8 cellular contexts compared by ENCODE assay signal in the genomic region with DNA sequence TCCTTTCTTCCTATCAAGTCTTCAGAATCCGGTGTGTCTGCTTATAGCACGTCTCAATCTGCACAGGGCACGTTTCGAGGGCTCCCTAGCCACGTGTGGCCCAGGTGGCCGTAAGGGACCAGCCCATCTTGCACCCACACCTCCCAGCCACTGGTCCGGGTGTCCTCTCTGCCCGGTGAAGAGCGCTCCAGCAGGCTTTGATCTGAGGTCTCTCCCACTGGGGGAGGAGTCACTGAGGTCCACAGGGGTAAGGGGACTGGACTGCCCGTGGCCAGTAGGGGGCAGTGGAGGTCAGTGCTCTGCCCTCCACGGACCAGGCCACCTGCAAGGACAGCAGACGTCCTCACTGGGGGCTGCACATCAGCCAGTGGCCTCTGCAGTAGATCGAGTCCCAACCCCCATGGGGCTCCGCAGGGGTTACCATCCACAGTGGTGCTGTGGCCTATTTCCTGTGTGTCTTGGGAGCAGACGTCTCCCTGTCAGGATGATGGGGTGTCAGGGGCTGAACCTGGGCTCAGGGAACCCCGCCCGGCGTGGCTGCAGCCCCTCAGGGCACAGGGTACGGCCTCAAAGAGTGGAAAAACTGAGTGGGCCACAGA.
A peak's percentile ranks its signal among the peaks of the same experiment; 100 is the strongest.
DNase-seq lines count a peak whose midpoint lies in the region; ATAC-seq and TF ChIP-seq lines count a peak whose summit lies in the region.

No MANE protein-coding gene starts in this region.

- WGBS in ovary, 3 donors, result 69 to 75% (median 73%) methylated on average over 18 to 19 of the region's 19 CpGs

- ATAC-seq in GM19324 (IDR thresholded peaks at IDR 0.05; ENCODE audit: low FRiP score, unreplicated experiment), result no peak
- no peak for ATAC-seq in GM21526 (IDR thresholded peaks at IDR 0.05; ENCODE audit: low FRiP score, unreplicated experiment)

- H3K9me3 ChIP-seq in ovary, result no peaks in the 10 kb centered on the region

- H3K27ac ChIP-seq in ovary, result no peak overlapping the region

- H3K4me1 ChIP-seq in ovary (ENCODE audit: insufficient read depth), result peaks cover 15% of the 10 kb centered on the region

- peak; percentile 13 to 33 for DNase-seq in AML-193 (lab: John Stamatoyannopoulos, UW)
- DNase-seq in GM13977 (ENCODE audit: low spot score), result peak; percentile 75
- peak; percentile 12 for DNase-seq in NCI-H774 (lab: John Stamatoyannopoulos, UW)
- peak; percentile 53 for DNase-seq in activated T-cell treated with anti-CD3 and anti-CD28 coated beads for 48 hours (ENCODE audit: low read depth)
- peak; percentile 47 for DNase-seq in foreskin melanocyte
- peak in 2 of 5 donors; percentile 46 to 63 for DNase-seq in ovary

- no peaks in the 10 kb centered on the region for H3K27me3 ChIP-seq in ovary

- no peak overlapping the region for H3K4me3 ChIP-seq in ovary

- in situ Hi-C loops in GM13977 (cut with MboI; ENCODE audit: low pct_unique_long_range_greater_than_20kb, low sequenced_read_pairs, unreplicated experiment), result no loop called here

- no peaks in the 10 kb centered on the region for H3K36me3 ChIP-seq in ovary

- no peak for TF ChIP-seq EP300 in ovary (IDR thresholded peaks at IDR 0.05)

- no peak for TF ChIP-seq POLR2A in ovary (IDR thresholded peaks at IDR 0.05)

- intact Hi-C loops in ovary (cut with DNase I), result no loop called here

- TF ChIP-seq CTCF in GM13977 (IDR thresholded peaks at IDR 0.05; ENCODE audit: extremely low read depth, insufficient read depth, missing control alignments) (peak; percentile 84), ovary (IDR thresholded peaks at IDR 0.05) (peak in 2 of 3 donors; percentile 23 to 51)
